Comparison of ENCODE assay signal across 8 cellular contexts in the genomic region with DNA sequence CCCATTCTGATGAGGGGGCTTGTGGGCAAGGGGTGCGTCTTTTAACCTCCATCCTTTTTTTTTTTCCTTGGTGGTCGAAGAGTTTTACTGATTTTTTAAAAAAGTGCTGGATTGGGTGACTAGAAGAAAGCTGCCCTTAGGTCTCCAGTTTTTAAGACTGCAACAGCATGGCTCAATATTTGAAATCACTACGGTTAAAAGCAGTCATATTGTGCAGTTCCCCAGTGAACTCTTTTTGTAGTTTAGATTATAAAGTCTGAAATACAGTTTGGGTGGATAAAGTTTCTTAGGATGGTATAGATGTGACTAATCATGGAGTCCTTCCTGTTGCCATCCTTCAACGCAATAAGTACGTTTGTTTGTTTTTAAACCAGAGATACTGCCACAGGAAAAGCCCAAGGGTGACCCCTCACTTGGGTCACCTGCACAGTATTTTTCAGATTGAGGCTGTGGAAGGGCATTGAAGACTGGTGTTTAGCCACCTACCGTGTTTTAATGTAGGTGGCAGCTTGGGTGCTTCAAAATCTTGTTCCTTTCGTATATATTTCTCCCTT. TPM values are rescaled to one million over a fixed set of nuclear protein-coding genes. Genes with fewer than 3 reads are reported as not detected.
DNase-seq lines count a peak whose midpoint lies in the region; ATAC-seq, FAIRE-seq and TF ChIP-seq lines count a peak whose summit lies in the region.

No MANE protein-coding gene starts in this region.

- H3K79me2 ChIP-seq in GM12878 (ENCODE audit: control insufficient read depth, insufficient read depth, low read length), result peaks cover 29% of the 10 kb centered on the region

- peak overlapping the region; percentile 90 for H3K27ac Mint-ChIP-seq in memory B cell

- H4K20me1 ChIP-seq in GM12878 (ENCODE audit: control insufficient read depth, insufficient read depth), result no peaks in the 10 kb centered on the region

- no peaks in the 10 kb centered on the region for H3K27me3 Mint-ChIP-seq in memory B cell

- POLR2A ChIA-PET in GM12878 (lab: Charles Lee), result interaction anchor here (0.6 to 2.6 kb wide), 7 partner anchors 9 to 900 kb away, joined by 3 to 25 read pairs (median 4); partner anchors contain the start of gene ZFYVE16

- intact Hi-C loops in GM12878 (cut with micrococcal nuclease; ENCODE audit: unreplicated experiment), result loop anchor here (5.0 to 10.0 kb wide), 2 partner anchors 173 to 1041 kb away; partner anchors contain the start of gene TENT2

- H3K9me3 ChIP-seq in HUES6 (ENCODE audit: control insufficient read depth, insufficient read depth, low read depth, low read length) (no peaks in the 10 kb centered on the region), GM12878 (replicated peaks; ENCODE audit: control insufficient read depth, insufficient read depth, low read length) (no peaks in the 10 kb centered on the region; the same call in 2 of the 3 replicates)

- peak overlapping the region; percentile 51 for H3K4me2 ChIP-seq in GM12878 (ENCODE audit: control insufficient read depth, insufficient read depth)

- H3K36me3 Mint-ChIP-seq in memory B cell, result peaks cover 11% of the 10 kb centered on the region

- CTCF ChIA-PET in GM12878 (lab: Yijun Ruan, JAX), result interaction anchor here (1.1 to 3.3 kb wide), 5 partner anchors 9 to 173 kb away, joined by 3 to 30 read pairs (median 11); no protein-coding TSS in a partner anchor

- TSS peak; percentile 81 for BruUV-seq in GM12878 (replicated peaks; lab: Mats Ljungman, UMichigan)

- H3K4me1 Mint-ChIP-seq in memory B cell, result peaks cover 16% of the 10 kb centered on the region

- peak; percentile 31 for FAIRE-seq in GM12878 (lab: Jason Lieb, UNC)

- H3K4me3 Mint-ChIP-seq in memory B cell, result peak overlapping the region; percentile 94

- peaks cover 26% of the 10 kb centered on the region for H3K36me3 ChIP-seq in HUES6 (ENCODE audit: control insufficient read depth, insufficient read depth, low read length)
- H3K36me3 ChIP-seq in GM12878 (ENCODE audit: control insufficient read depth in 2 of 2, insufficient read depth in 2 of 2, low read length in 1 of 2), result peaks cover 0 to 6% of the 10 kb centered on the region in 2 experiments; a peak in 1 of 4 replicates

- no peak for TF ChIP-seq RAD21 in GM12878 (IDR thresholded peaks at IDR 0.05; ENCODE audit: insufficient read depth, low read depth, low read length)

- no peak for DNase-seq in AG09309 (ENCODE audit: low read depth)
- DNase-seq in GM12878 (ENCODE audit: low read depth, low spot score), result no peak
- DNase-seq in memory B cell (ENCODE audit: low spot score in 2 of 2), result no peak
- no peak for DNase-seq in GM13976 (ENCODE audit: low spot score)

- 2% methylated on average over 7 of the region's 7 CpGs for WGBS in GM12878 (ENCODE audit: insufficient coverage, insufficient replicate concordance, low lambda C conversion rate, missing lambda C conversion rate)

- H3K4me1 ChIP-seq in HUES6 (ENCODE audit: control insufficient read depth, insufficient read depth, low read length) (peaks cover 22% of the 10 kb centered on the region), GM12878 (ENCODE audit: control insufficient read depth, insufficient read depth, low read length) (no peaks in the 10 kb centered on the region; the same call in 1 of the 2 replicates)

- TF ChIP-seq CTCF in AG09309 (IDR thresholded peaks at IDR 0.05; ENCODE audit: control insufficient read depth, insufficient read depth, low read depth, low read length, missing control alignments), result no peak
- no peak for TF ChIP-seq CTCF in GM12878 (IDR thresholded peaks at IDR 0.05 in 2 of 3, conservative IDR thresholded peaks at IDR 0.05 in 1 of 3; ENCODE audit: control insufficient read depth in 2 of 3, extremely low read depth in 1 of 3, insufficient read depth in 1 of 3, low read depth in 3 of 3, low read length in 3 of 3)
- no peak for TF ChIP-seq CTCF in GM13976 (IDR thresholded peaks at IDR 0.05; ENCODE audit: borderline replicate concordance, control extremely low read depth, extremely low read depth, insufficient read depth, missing control alignments)

- H3K9ac ChIP-seq in HUES6 (ENCODE audit: low read length) (peak overlapping the region; percentile 61), GM12878 (ENCODE audit: control insufficient read depth, insufficient read depth, low read length) (peak overlapping the region; percentile 71)

- no peak for TF ChIP-seq POLR2A in GM12878 (IDR thresholded peaks at IDR 0.05; ENCODE audit: low read depth, low read length)

- H2AFZ ChIP-seq in GM12878 (ENCODE audit: control insufficient read depth, low read depth, low read length), result peak overlapping the region; percentile 78

- RAD21 ChIA-PET in GM12878 (lab: Charles Lee; ENCODE audit: unreplicated experiment), result interaction anchor here (0.8 to 2.0 kb wide), 4 partner anchors 13 to 529 kb away, joined by 3 to 8 read pairs (median 6); no protein-coding TSS in a partner anchor

- H3K4me3 ChIP-seq in AG09309 (ENCODE audit: control insufficient read depth, low read depth, low read length) (peak overlapping the region; percentile 71), HUES6 (ENCODE audit: low read depth, low read length) (peak overlapping the region; percentile 92), GM12878 (peak overlapping the region; percentile 88)

- ATAC-seq in GM12878, result no peak
- no peak for ATAC-seq in memory B cell (ENCODE audit: low read depth)
- no peak for ATAC-seq in HG02763 (IDR thresholded peaks at IDR 0.05; ENCODE audit: unreplicated experiment)
- ATAC-seq in HG03378 (IDR thresholded peaks at IDR 0.05; ENCODE audit: unreplicated experiment), result no peak
- ATAC-seq in GM18502 (IDR thresholded peaks at IDR 0.05; ENCODE audit: poor library complexity, unreplicated experiment), result no peak

- in situ Hi-C loops in GM12878 (cut with MboI), result no loop called here
- in situ Hi-C loops in GM13976 (cut with MboI; ENCODE audit: low sequenced_read_pairs, unreplicated experiment), result loop anchor here (25.0 kb wide), 2 partner anchors 168 to 543 kb away; partner anchors contain the start of gene FAM151B

- H3K27ac ChIP-seq in HUES6 (ENCODE audit: low read depth, low read length) (peak overlapping the region; percentile 43; the same call in 1 of the 2 replicates), GM12878 (ENCODE audit: control insufficient read depth, insufficient read depth) (peak overlapping the region; percentile 93)

- H3K9me3 Mint-ChIP-seq in memory B cell, result no peaks in the 10 kb centered on the region

- H3K27me3 ChIP-seq in HUES6 (ENCODE audit: control insufficient read depth, insufficient read depth, low read length), result no peaks in the 10 kb centered on the region
- no peaks in the 10 kb centered on the region for H3K27me3 ChIP-seq in GM12878 (replicated peaks in 1 of 2; ENCODE audit: control insufficient read depth in 2 of 2, insufficient read depth in 2 of 2, low read length in 1 of 2)

- SMC1A ChIA-PET in GM12878 (lab: Charles Lee; ENCODE audit: uncharacterized antibody, unreplicated experiment), result interaction anchor here (1.2 to 6.2 kb wide), 5 partner anchors 9 to 174 kb away, joined by 3 to 37 read pairs (median 10); no protein-coding TSS in a partner anchor

- TF ChIP-seq EP300 in GM12878 (IDR thresholded peaks at IDR 0.05; ENCODE audit: borderline replicate concordance in 1 of 2, control insufficient read depth in 1 of 2, low read depth in 2 of 2, low read length in 2 of 2), result no peak

RNA-seq across cellular contexts. Expression of gene DHFR, which starts 0.5 kb away (rescaled TPM):
- total RNA-seq in GM12878 (2013; cell fraction: nucleolus; rRNA removed), result 25.7 and 33.7 TPM in 2 replicates
- total RNA-seq in GM12878 (2014; rRNA removed) (69.2 and 83.8 TPM in 2 replicates), GM12878 (2014; rRNA removed; fragmentation: Illumina TruSeq; extraction: Trizol) (102 and 107 TPM in 2 replicates), GM12878 (2021) (64.9 and 65.6 TPM in 2 replicates)
- 21.2 TPM for polyA plus RNA-seq in GM12878 (2011; ENCODE audit: low read depth)
- polyA plus RNA-seq in GM12878 (2011; rRNA removed) (71.7 and 106 TPM in 2 replicates), GM12878 (2014; fragmentation: Illumina TruSeq; extraction: Trizol) (143 and 170 TPM in 2 replicates), GM12878 (2014; fragmentation: Nextera tagmentation; extraction: Ambion mirVana) (10 to 100 TPM; 57.9 to 59.3 TPM), GM12878 (2014; rRNA removed) (62.9 and 71.1 TPM in 2 replicates), GM12878 (2016; fragmentation: Nextera tagmentation; extraction: Ambion mirVana) (10 to 100 TPM; 78.6 to 84.8 TPM)
- 33.1 and 38.0 TPM in 2 replicates for polyA plus RNA-seq in GM12878 (2011; cell fraction: cytosol; rRNA removed)
- 23.3 and 30.6 TPM in 2 replicates for polyA plus RNA-seq in GM12878 (2011; cell fraction: nucleus; rRNA removed)
- 27.2 and 32.2 TPM in 2 replicates for polyA plus RNA-seq in GM12878 (2012)
- polyA minus RNA-seq in GM12878 (2011; rRNA and poly(A)+ RNA removed), result 25.2 and 26.0 TPM in 2 replicates
- polyA minus RNA-seq in GM12878 (2011; cell fraction: cytosol; rRNA and poly(A)+ RNA removed), result 21.8 and 30.8 TPM in 2 replicates
- polyA minus RNA-seq in GM12878 (2011; cell fraction: nucleus; rRNA and poly(A)+ RNA removed), result 7.7 and 12.7 TPM in 2 replicates

RNA-seq across cellular contexts. Expression of gene MSH3, which starts 0.9 kb away (rescaled TPM):
- 53.2 and 57.5 TPM in 2 replicates for total RNA-seq in GM12878 (2013; cell fraction: nucleolus; rRNA removed)
- total RNA-seq in GM12878 (2014; rRNA removed), result 12.0 and 12.5 TPM in 2 replicates
- 16.4 and 17.5 TPM in 2 replicates for total RNA-seq in GM12878 (2014; rRNA removed; fragmentation: Illumina TruSeq; extraction: Trizol)
- 12.2 and 12.4 TPM in 2 replicates for total RNA-seq in GM12878 (2021)
- 4.7 TPM for polyA plus RNA-seq in GM12878 (2011; ENCODE audit: low read depth)
- polyA plus RNA-seq in GM12878 (2011; rRNA removed), result 11.0 and 16.9 TPM in 2 replicates
- 5.1 and 5.6 TPM in 2 replicates for polyA plus RNA-seq in GM12878 (2011; cell fraction: cytosol; rRNA removed)
- polyA plus RNA-seq in GM12878 (2011; cell fraction: nucleus; rRNA removed), result 5.1 and 7.8 TPM in 2 replicates
- polyA plus RNA-seq in GM12878 (2012), result 6.2 and 9.0 TPM in 2 replicates
- polyA plus RNA-seq in GM12878 (2014; fragmentation: Illumina TruSeq; extraction: Trizol), result 12.1 and 14.2 TPM in 2 replicates
- 1 to 10 TPM; 4.7 to 5.4 TPM for polyA plus RNA-seq in GM12878 (2014; fragmentation: Nextera tagmentation; extraction: Ambion mirVana)
- polyA plus RNA-seq in GM12878 (2014; rRNA removed), result 6.6 and 7.3 TPM in 2 replicates
- polyA plus RNA-seq in GM12878 (2016; fragmentation: Nextera tagmentation; extraction: Ambion mirVana), result 10 to 100 TPM; 16.5 to 17.4 TPM
- polyA minus RNA-seq in GM12878 (2011; rRNA and poly(A)+ RNA removed), result 17.6 and 21.9 TPM in 2 replicates
- polyA minus RNA-seq in GM12878 (2011; cell fraction: cytosol; rRNA and poly(A)+ RNA removed), result 7.9 and 8.0 TPM in 2 replicates
- 18.9 and 31.9 TPM in 2 replicates for polyA minus RNA-seq in GM12878 (2011; cell fraction: nucleus; rRNA and poly(A)+ RNA removed)
